Comparison of ENCODE assay signal across 8 cellular contexts in the genomic region with DNA sequence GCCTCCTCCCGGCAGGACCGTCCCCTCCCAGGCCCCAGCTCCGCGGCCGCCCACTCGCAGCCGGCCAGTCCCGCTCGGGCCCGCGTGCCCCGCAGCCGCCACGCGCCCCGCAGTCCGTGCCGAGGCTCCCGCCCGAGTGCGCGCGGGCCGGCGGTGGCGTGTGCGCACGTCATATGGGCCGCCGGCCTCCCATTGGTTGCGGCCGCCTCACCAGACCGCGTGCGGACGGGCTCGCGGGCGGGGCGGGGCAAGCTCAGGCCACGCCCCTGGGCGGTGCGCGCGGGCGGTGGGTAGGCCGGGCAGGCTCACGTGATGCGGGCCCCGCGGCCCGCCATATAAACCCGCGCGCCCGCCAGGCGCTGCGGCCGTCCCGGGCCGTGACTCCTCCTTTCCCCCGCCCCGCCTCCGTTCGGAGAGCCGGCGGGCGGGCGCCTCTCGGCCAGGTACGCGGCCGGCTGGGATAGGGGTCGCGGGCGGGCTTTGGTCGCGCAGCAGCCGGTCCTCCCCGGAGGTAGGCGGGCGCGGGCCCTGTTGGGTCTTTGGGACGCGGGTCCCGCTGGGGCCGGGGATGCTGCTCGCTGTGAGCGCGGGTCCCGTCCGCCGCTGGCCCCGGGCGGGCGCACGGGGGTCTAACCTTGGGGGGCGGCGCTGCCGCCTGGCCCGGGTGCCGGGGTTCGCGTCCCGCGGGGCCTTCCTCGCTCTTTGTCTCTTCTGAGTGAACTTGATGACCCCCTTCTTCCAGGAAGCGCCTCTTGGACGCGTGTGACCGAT. TPM values are rescaled to one million over a fixed set of nuclear protein-coding genes. Genes with fewer than 3 reads are reported as not detected.
DNase-seq lines count a peak whose midpoint lies in the region; ATAC-seq, FAIRE-seq and TF ChIP-seq lines count a peak whose summit lies in the region.

INSIG1 (plus strand) TSS at position 362 of the 771 bp plus-strand sequence; CDS start at position 770, 408 bp downstream.

- peaks cover 11 to 12% of the 10 kb centered on the region in 2 donors for H3K36me3 Mint-ChIP-seq in activated T-cell treated with anti-CD3 and anti-CD28 coated beads, Interleukin-2, amount 50 U/mL, for 72 hours (ENCODE audit: insufficient read depth in 2 of 2)
- H3K36me3 Mint-ChIP-seq in naive thymus-derived CD8-positive, alpha-beta T cell: peaks cover 0 to 17% (median 2%) of the 10 kb centered on the region in 3 donors

- no peaks in the 10 kb centered on the region for H3K9me3 Mint-ChIP-seq in activated T-cell treated with anti-CD3 and anti-CD28 coated beads, Interleukin-2, amount 50 U/mL, for 72 hours
- no peaks in the 10 kb centered on the region for H3K9me3 Mint-ChIP-seq in naive thymus-derived CD8-positive, alpha-beta T cell

- TF ChIP-seq POLR2A in esophagus squamous epithelium (IDR thresholded peaks at IDR 0.05): peak in 3 of 4 donors; percentile 66 to 98 (median 94)

- in situ Hi-C loops in KBM-7 (cut with MboI; ENCODE audit: low pct_unique_long_range_greater_than_20kb, low sequenced_read_pairs): no loop called here

- peaks cover 0 to 3% (median 0%) of the 10 kb centered on the region in 4 donors for H3K27me3 ChIP-seq in esophagus squamous epithelium

- TF ChIP-seq CTCF in esophagus squamous epithelium (IDR thresholded peaks at IDR 0.05): no peak

- 0% methylated on average over 2 of the region's 111 CpGs; no CpG with 5 or more reads in 1 of the 2 donors for WGBS in esophagus squamous epithelium, 2 donors

- H3K4me3 ChIP-seq in esophagus squamous epithelium: peak within 1 kb of the TSS; percentile 69 to 96 (median 92)

- peak within 1 kb of the TSS; percentile 92 to 96 for H3K4me3 Mint-ChIP-seq in activated T-cell treated with anti-CD3 and anti-CD28 coated beads, Interleukin-2, amount 50 U/mL, for 72 hours
- H3K4me3 Mint-ChIP-seq in naive thymus-derived CD8-positive, alpha-beta T cell: peak within 1 kb of the TSS; percentile 86 to 96 (median 94)

- no peaks in the 10 kb centered on the region for H3K27me3 Mint-ChIP-seq in activated T-cell treated with anti-CD3 and anti-CD28 coated beads, Interleukin-2, amount 50 U/mL, for 72 hours (ENCODE audit: low read depth)
- peaks cover 0 to 1% (median 0%) of the 10 kb centered on the region in 5 donors for H3K27me3 Mint-ChIP-seq in naive thymus-derived CD8-positive, alpha-beta T cell

- ATAC-seq in GM21717 (IDR thresholded peaks at IDR 0.05; ENCODE audit: unreplicated experiment): peak; percentile 60
- ATAC-seq in activated T-cell treated with anti-CD3 and anti-CD28 coated beads, Interleukin-2, amount 50 U/mL, for 72 hours (replicated peaks in 1 of 2): peak; percentile 59 to 61
- peak; percentile 35 for ATAC-seq in naive thymus-derived CD8-positive, alpha-beta T cell

- DNase-seq in DMS53 treated with DMSO at 0.1 percent for 48 hours (lab: John Stamatoyannopoulos, UW; ENCODE audit: unreplicated experiment) (peak; percentile 87), KBM-7 (peak; percentile 93), RCC 7860 (ENCODE audit: low spot score) (peak; percentile 89), esophagus squamous epithelium (lab: John Stamatoyannopoulos, UW) (peak; percentile 43)
- peak; percentile 90 to 98 for DNase-seq in activated T-cell treated with anti-CD3 and anti-CD28 coated beads, Interleukin-2, amount 50 U/mL, for 72 hours
- peak; percentile 81 to 91 (median 90) for DNase-seq in naive thymus-derived CD8-positive, alpha-beta T cell
- DNase-seq in stimulated activated naive CD4-positive, alpha-beta T cell (lab: John Stamatoyannopoulos, UW): peak; percentile 79 to 91 (median 81)

- H3K4me1 Mint-ChIP-seq in activated T-cell treated with anti-CD3 and anti-CD28 coated beads, Interleukin-2, amount 50 U/mL, for 72 hours (ENCODE audit: low read depth): peaks cover 48% of the 10 kb centered on the region
- H3K4me1 Mint-ChIP-seq in naive thymus-derived CD8-positive, alpha-beta T cell: peaks cover 24 to 49% (median 42%) of the 10 kb centered on the region in 4 donors

- FAIRE-seq in RCC 7860 (lab: Jason Lieb, UNC): no peak

- peak within 1 kb of the TSS; percentile 88 to 98 (median 97) for H3K27ac ChIP-seq in esophagus squamous epithelium

- intact Hi-C loops in esophagus squamous epithelium (cut with DNase I): no loop called here

- H3K9me3 ChIP-seq in esophagus squamous epithelium: no peaks in the 10 kb centered on the region

- peak within 1 kb of the TSS; percentile 96 for H3K27ac Mint-ChIP-seq in activated T-cell treated with anti-CD3 and anti-CD28 coated beads, Interleukin-2, amount 50 U/mL, for 72 hours
- H3K27ac Mint-ChIP-seq in naive thymus-derived CD8-positive, alpha-beta T cell: peak within 1 kb of the TSS; percentile 89 to 99 (median 96)

- POLR2A ChIA-PET in naive thymus-derived CD8-positive, alpha-beta T cell (lab: Charles Lee): interaction anchor here (0.9 to 4.5 kb wide), 16 partner anchors 10 to 369 kb away, joined by 3 to 61 read pairs (median 6); partner anchors contain the start of genes PAXIP1 and RBM33

- peaks cover 0 to 13% (median 0%) of the 10 kb centered on the region in 3 donors for H3K36me3 ChIP-seq in esophagus squamous epithelium

- H3K4me1 ChIP-seq in esophagus squamous epithelium: peaks cover 12 to 49% (median 16%) of the 10 kb centered on the region in 3 donors

RNA-seq across cellular contexts. Expression of gene INSIG1, which starts in this region (rescaled TPM):
- total RNA-seq in activated T-cell treated with anti-CD3 and anti-CD28 coated beads, Interleukin-2, amount 50 U/mL, for 72 hours: 10 to 100 TPM; 36.5 to 46.6 TPM
- total RNA-seq in esophagus squamous epithelium: 10 to 100 TPM; 24.7 to 77.6 (median 64.6) TPM
- 10 to 100 TPM; 50.3 to 53.0 TPM for total RNA-seq in naive thymus-derived CD8-positive, alpha-beta T cell
- 10 to 100 TPM; 25.5 to 33.6 (median 33.0) TPM for polyA plus RNA-seq in naive thymus-derived CD8-positive, alpha-beta T cell

Comparison
In these comparisons a context has a peak if more than half of its experiments do, and no peak if none do; other contexts are left out.
1. Peak in every context shown above with its lines: DNase-seq, ATAC-seq, H3K4me3 ChIP-seq and H3K27ac ChIP-seq.
2. DNase-seq: peak in every context shown above with its lines; median percentile 94 in activated T-cell treated with anti-CD3 and anti-CD28 coated beads, Interleukin-2, amount 50 U/mL, for 72 hours; 93 in KBM-7; 90 in naive thymus-derived CD8-positive, alpha-beta T cell; 89 in RCC 7860; 87 in DMS53 treated with DMSO at 0.1 percent for 48 hours; 81 in stimulated activated naive CD4-positive, alpha-beta T cell; 43 in esophagus squamous epithelium.